In genomic region chr3:85003479-85003878, GRCh38 we compare ENCODE assay signal across 2 cellular contexts.
TF ChIP-seq lines count a peak whose summit lies in the region.

No MANE protein-coding gene starts in this region.

TF ChIP-seq in IMR-90, 13 proteins besides CTCF, POLR2A, EP300 and RAD21:
- TF ChIP-seq CEBPB (IDR thresholded peaks at IDR 0.05; ENCODE audit: low read depth, low read length) (peak; percentile 47), MAFK (IDR thresholded peaks at IDR 0.05; ENCODE audit: low read depth, low read length) (no peak)
TF ChIP-seq in IMR-90: peak in this region for 1.

TF ChIP-seq in H1, 55 proteins besides CTCF, POLR2A, EP300 and RAD21:
- no peak for TF ChIP-seq SIRT6 (IDR thresholded peaks at IDR 0.05; ENCODE audit: low read length)
- peak; percentile 52; the same call in 1 of the 2 replicates for TF ChIP-seq CEBPB (IDR thresholded peaks at IDR 0.05; ENCODE audit: low read depth, low read length)
- TF ChIP-seq KDM4A (IDR thresholded peaks at IDR 0.05; ENCODE audit: low read depth, low read length, severe bottlenecking) = no peak
- TF ChIP-seq ASH2L (IDR thresholded peaks at IDR 0.05; ENCODE audit: low read length) = no peak
- no peak for TF ChIP-seq MAFK (IDR thresholded peaks at IDR 0.05; ENCODE audit: low read depth, low read length)
